Comparison of ENCODE assay signal across 18 cellular contexts in the genomic region with DNA sequence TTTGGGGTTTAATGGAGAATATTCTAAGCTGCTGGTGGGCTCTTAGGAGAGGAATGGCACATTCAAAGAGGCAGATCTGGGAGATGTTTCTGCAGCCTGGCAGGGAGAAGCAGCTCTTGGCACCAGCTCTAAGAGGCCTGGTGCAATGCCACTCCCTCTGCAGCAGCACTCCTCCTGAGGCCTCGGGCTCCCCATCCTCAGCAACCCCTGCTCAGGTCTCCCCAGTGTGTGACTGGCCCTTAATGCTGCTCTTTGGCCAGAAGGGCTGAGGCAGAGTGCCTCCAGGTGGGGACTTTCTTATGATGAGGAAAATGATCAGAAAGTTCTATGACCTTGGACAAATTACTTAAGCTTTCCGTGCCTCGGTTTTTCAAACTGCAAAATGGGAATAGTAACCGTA. TPM values are rescaled to one million over a fixed set of nuclear protein-coding genes. Genes with fewer than 3 reads are reported as not detected.
DNase-seq lines count a peak whose midpoint lies in the region; ATAC-seq, FAIRE-seq and TF ChIP-seq lines count a peak whose summit lies in the region.
"Had no signal": no experiment of that assay in that cellular context is flagged by ENCODE, and none has a peak within 500 bp of the region (broad histone marks: within the 10 kb centered on the region; RNA-seq: fewer than 3 reads in every experiment).

No MANE protein-coding gene starts in this region.

- no peak overlapping the region for H3K56ac ChIP-seq in H1 (replicated peaks; ENCODE audit: insufficient read length, low read depth, low read length)

- no peak overlapping the region for H2BK12ac ChIP-seq in H1 (ENCODE audit: low read depth, low read length)

- H3K9me3 ChIP-seq in T-helper 17 cell (ENCODE audit: control insufficient read depth, low read length, poor library complexity, severe bottlenecking), result no peaks in the 10 kb centered on the region
- H3K9me3 ChIP-seq in ascending aorta, result no peaks in the 10 kb centered on the region
- no peaks in the 10 kb centered on the region for H3K9me3 ChIP-seq in H1 (ENCODE audit: insufficient read depth in 2 of 2, low read depth in 1 of 2, low read length in 1 of 2)
- H3K9me3 ChIP-seq in gastrocnemius medialis, result no peaks in the 10 kb centered on the region

- peaks cover 8% of the 10 kb centered on the region; the same call in 1 of the 2 replicates for H3K23me2 ChIP-seq in H1 (ENCODE audit: low read depth, low read length)

- no peak overlapping the region for H2BK5ac ChIP-seq in H1 (ENCODE audit: low read depth, low read length)

- H2BK15ac ChIP-seq in H1 (ENCODE audit: low read length), result no peak overlapping the region

- TF ChIP-seq CTCF in ascending aorta (IDR thresholded peaks at IDR 0.05), result no peak
- no peak for TF ChIP-seq CTCF in H1 (IDR thresholded peaks at IDR 0.05; ENCODE audit: control extremely low read depth in 1 of 3, insufficient read depth in 1 of 3, low read depth in 1 of 3, low read length in 3 of 3)
- TF ChIP-seq CTCF in gastrocnemius medialis (IDR thresholded peaks at IDR 0.05 in 4 of 5, conservative IDR thresholded peaks at IDR 0.05 in 1 of 5), result no peak

- peaks cover 4% of the 10 kb centered on the region for H3K27me3 Mint-ChIP-seq in T-helper 17 cell

- H3K4me2 ChIP-seq in H1 (ENCODE audit: insufficient read depth in 1 of 2, low read depth in 2 of 2, low read length in 2 of 2), result peak overlapping the region in 1 of 2 experiments; percentile 79; a peak in 1 of 4 replicates

- H3K4me1 Mint-ChIP-seq in T-helper 17 cell, result peaks cover 16% of the 10 kb centered on the region

- POLR2A ChIA-PET in H1 (lab: Charles Lee; ENCODE audit: partially characterized antibody), result interaction anchor here (0.9 to 1.5 kb wide), 4 partner anchors 62 to 319 kb away, joined by 3 read pairs; no protein-coding TSS in a partner anchor

- no peak for TF ChIP-seq RAD21 in H1 (IDR thresholded peaks at IDR 0.05 in 1 of 2, conservative IDR thresholded peaks at IDR 0.05 in 1 of 2; ENCODE audit: low read depth in 2 of 2, low read length in 2 of 2)

- no peak for FAIRE-seq in H1 (lab: Jason Lieb, UNC)
- FAIRE-seq: GM12892, H54 had no signal

- H3K18ac ChIP-seq in H1 (ENCODE audit: extremely low read depth, low read length), result no peak overlapping the region

- no peak overlapping the region for H3K4ac ChIP-seq in H1 (replicated peaks; ENCODE audit: insufficient read length, low read depth, low read length)

- 95% methylated on average over 4 of the region's 4 CpGs; no CpG with 5 or more reads in 1 of the 2 experiments for WGBS in H1 (ENCODE audit: extremely low coverage in 1 of 2, insufficient coverage in 1 of 2, insufficient read length in 1 of 2, insufficient replicate concordance in 2 of 2, low coverage in 1 of 2, low lambda C conversion rate in 2 of 2, missing lambda C conversion rate in 1 of 2), 2 experiments

- no peak overlapping the region for H3K14ac ChIP-seq in H1 (ENCODE audit: insufficient read length)

- no peak overlapping the region for H4K8ac ChIP-seq in H1 (ENCODE audit: extremely low read depth, insufficient read depth, low read length)

- no peak overlapping the region for H3K9ac ChIP-seq in H1 (replicated peaks in 1 of 4; ENCODE audit: extremely low read depth in 1 of 4, low read depth in 3 of 4, low read length in 3 of 4)

- no peaks in the 10 kb centered on the region; the same call in 1 of the 2 replicates for H3K79me1 ChIP-seq in H1 (ENCODE audit: low read depth, low read length)

- H3K79me2 ChIP-seq in H1 (ENCODE audit: control insufficient read depth in 1 of 2, insufficient read depth in 2 of 2, low read length in 2 of 2), result no peaks in the 10 kb centered on the region

- in situ Hi-C loops in gastrocnemius medialis (cut with MboI; ENCODE audit: low sequenced_read_pairs in 4 of 4), result loop anchor here in 1 of 4 donors (25.0 kb wide), 1 partner anchor 196 kb away; a partner anchor contains a TSS

- no peak overlapping the region for H2BK20ac ChIP-seq in H1 (ENCODE audit: low read length)

- no peak for ATAC-seq in T-helper 17 cell
- ATAC-seq in gastrocnemius medialis, result no peak
- ATAC-seq in HG03442 (IDR thresholded peaks at IDR 0.05; ENCODE audit: unreplicated experiment), result no peak
- ATAC-seq in HG02798 (IDR thresholded peaks at IDR 0.05; ENCODE audit: poor library complexity, unreplicated experiment), result no peak

- no peaks in the 10 kb centered on the region for H3K36me3 ChIP-seq in ascending aorta
- no peaks in the 10 kb centered on the region for H3K36me3 ChIP-seq in H1 (ENCODE audit: control insufficient read depth in 2 of 4, insufficient read depth in 4 of 4, low read length in 3 of 4)
- no peaks in the 10 kb centered on the region for H3K36me3 ChIP-seq in gastrocnemius medialis

- TF ChIP-seq EP300 in H1 (IDR thresholded peaks at IDR 0.05; ENCODE audit: borderline replicate concordance in 1 of 2, low read depth in 2 of 2, low read length in 2 of 2), result no peak

- no peak overlapping the region for H4K5ac ChIP-seq in H1 (ENCODE audit: insufficient read length, low read depth, low read length)

- no peak overlapping the region for H3K27ac Mint-ChIP-seq in T-helper 17 cell
- H3K27ac Mint-ChIP-seq: HFFc6 had no signal

- H3K27me3 ChIP-seq in ascending aorta (no peaks in the 10 kb centered on the region), H1 (replicated peaks in 1 of 4; ENCODE audit: control insufficient read depth in 3 of 4, extremely low read depth in 1 of 4, insufficient read depth in 3 of 4, low read length in 3 of 4) (peaks cover 0 to 25% (median 19%) of the 10 kb centered on the region in 4 experiments; a peak in 6 of 7 replicates), gastrocnemius medialis (no peaks in the 10 kb centered on the region)

- DNase-seq in T-helper 17 cell (no peak), ascending aorta (ENCODE audit: low spot score in 2 of 2) (no peak), H1 (ENCODE audit: low read depth in 1 of 2, low spot score in 2 of 2) (no peak), gastrocnemius medialis (no peak), NCI-H2227 (lab: John Stamatoyannopoulos, UW; ENCODE audit: unreplicated experiment) (no peak), NCI-H2081 (lab: John Stamatoyannopoulos, UW) (no peak)
- DNase-seq: COR-L47, HFFc6, NCI-H1092, NCI-H2227 treated with DMSO at 0.1 percent for 48 hours, NCI-H526 treated with DMSO at 0.1 percent for 48 hours, OCI-M1, SIG-M5 had no signal

- H3K27ac ChIP-seq in ascending aorta, result peak overlapping the region; percentile 7 to 63
- H3K27ac ChIP-seq in H1 (ENCODE audit: low read depth, low read length), result no peak overlapping the region
- peak overlapping the region in 3 of 4 donors; percentile 17 to 42 (median 27) for H3K27ac ChIP-seq in gastrocnemius medialis

- H2BK120ac ChIP-seq in H1 (replicated peaks; ENCODE audit: low read depth, low read length), result no peak overlapping the region

- TF ChIP-seq POLR2A in H1 (IDR thresholded peaks at IDR 0.05; ENCODE audit: control extremely low read depth in 1 of 2, low read depth in 2 of 2, low read length in 2 of 2), result no peak
- TF ChIP-seq POLR2A in gastrocnemius medialis (IDR thresholded peaks at IDR 0.05), result no peak

- no peak overlapping the region for H2AK5ac ChIP-seq in H1 (ENCODE audit: low read depth, low read length)

- peaks cover 16 to 22% of the 10 kb centered on the region in 2 donors for H3K4me1 ChIP-seq in ascending aorta
- H3K4me1 ChIP-seq in H1 (replicated peaks in 1 of 4; ENCODE audit: control insufficient read depth in 3 of 4, insufficient read depth in 4 of 4, low read length in 3 of 4), result peaks cover 3 to 9% (median 6%) of the 10 kb centered on the region in 4 experiments
- H3K4me1 ChIP-seq in gastrocnemius medialis, result peaks cover 0 to 13% of the 10 kb centered on the region in 2 donors

- H3K36me3 Mint-ChIP-seq in T-helper 17 cell (ENCODE audit: low read depth), result no peaks in the 10 kb centered on the region

- CTCF ChIA-PET in H1 (lab: Charles Lee; ENCODE audit: partially characterized antibody), result interaction anchor here (0.6 to 3.0 kb wide), 14 partner anchors 10 to 340 kb away, joined by 3 to 28 read pairs (median 3); no protein-coding TSS in a partner anchor

- intact Hi-C loops in ascending aorta (cut with DNase I) (loop anchor here (5.0 kb wide), 1 partner anchor 206 kb away; a partner anchor contains a TSS), gastrocnemius medialis (cut with DNase I; ENCODE audit: low total_unique reads) (no loop called here)

- H2AFZ ChIP-seq in H1 (ENCODE audit: low read length), result no peak overlapping the region

- no peak overlapping the region for H3K4me3 ChIP-seq in ascending aorta
- no peak overlapping the region for H3K4me3 ChIP-seq in H1 (ENCODE audit: extremely low read depth in 1 of 4, insufficient read depth in 2 of 4, low read depth in 3 of 4, low read length in 4 of 4)
- no peak overlapping the region for H3K4me3 ChIP-seq in gastrocnemius medialis

- peak overlapping the region; percentile 90 for H3K4me3 Mint-ChIP-seq in T-helper 17 cell
- H3K4me3 Mint-ChIP-seq: HFFc6 had no signal

- H3K23ac ChIP-seq in H1 (ENCODE audit: insufficient read length), result no peak overlapping the region

- no peaks in the 10 kb centered on the region for H4K20me1 ChIP-seq in H1 (replicated peaks in 1 of 2; ENCODE audit: control insufficient read depth in 1 of 2, insufficient read depth in 2 of 2, low read length in 2 of 2)

- H4K91ac ChIP-seq in H1 (replicated peaks; ENCODE audit: insufficient read length, low read length), result no peak overlapping the region

TF ChIP-seq in H1, 55 proteins besides CTCF, POLR2A, EP300 and RAD21:
- TF ChIP-seq KDM1A (IDR thresholded peaks at IDR 0.05; ENCODE audit: borderline replicate concordance, low read length) (0 out of 2 replicates have a peak, but pooled peaks have one; percentile 21), NANOG (IDR thresholded peaks at IDR 0.05; ENCODE audit: insufficient read depth, low read depth, low read length, poor library complexity, severe bottlenecking) (no peak), KDM5A (IDR thresholded peaks at IDR 0.05; ENCODE audit: low read length) (no peak), JUN (IDR thresholded peaks at IDR 0.05; ENCODE audit: low read depth, low read length) (no peak), CHD1 (IDR thresholded peaks at IDR 0.05; ENCODE audit: low read depth, low read length) (no peak)

RNA-seq across cellular contexts. Expression of a gene that starts 55.5 kb away (rescaled TPM):
- total RNA-seq in T-helper 17 cell (not detected), ascending aorta (not detected), gastrocnemius medialis (1 to 10 TPM in 1 of 4 donors, under 1 TPM in 2, not detected in 1; 0.07 to 2.0 (median 0.16) TPM)
- total RNA-seq in H1 (2021; fragmentation: NEBNext Ultra II Directional; extraction: Animal tissue kit (Norgen Biotek cat#: 25700)), result not detected in 2 replicates
- polyA plus RNA-seq in H1 (2011; rRNA removed), result not detected in 2 replicates
- not detected for polyA plus RNA-seq in H1 (2011; cell fraction: cytosol; rRNA removed)
- polyA plus RNA-seq in H1 (2011; cell fraction: nucleus; rRNA removed), result not detected
- polyA plus RNA-seq in H1 (2012, experiment 1 of 2), result not detected in 4 replicates
- polyA plus RNA-seq in H1 (2012, experiment 2 of 2), result not detected
- not detected for polyA plus RNA-seq in H1 (2013, experiment 1 of 2)
- 0.02 TPM for polyA plus RNA-seq in H1 (2013, experiment 2 of 2)
- polyA minus RNA-seq in H1 (2011; rRNA and poly(A)+ RNA removed), result not detected in 2 replicates
- polyA minus RNA-seq in H1 (2011; cell fraction: cytosol; rRNA and poly(A)+ RNA removed), result not detected
- polyA minus RNA-seq in H1 (2011; cell fraction: nucleus; rRNA and poly(A)+ RNA removed), result not detected
- total RNA-seq: RPMI7951 had no signal
